ENCODE assay signal across 8 cellular contexts in genomic region chr6:97282238-97282725, GRCh38. TPM values are rescaled to one million over a fixed set of nuclear protein-coding genes. Genes with fewer than 3 reads are reported as not detected.
A peak's percentile ranks its signal among the peaks of the same experiment; 100 is the strongest.
DNase-seq lines count a peak whose midpoint lies in the region; ATAC-seq and TF ChIP-seq lines count a peak whose summit lies in the region.

No MANE protein-coding gene starts in this region.

- H3K27me3 ChIP-seq in BE2C (no peaks in the 10 kb centered on the region), iPS-20b (ENCODE audit: insufficient read depth, low read length) (no peaks in the 10 kb centered on the region)

- H3K36me3 Mint-ChIP-seq in activated T-helper 2 cell treated with anti-CD3 and anti-CD28 coated beads, Interferon-gamma antibody, Interleukin-2, Interleukin-4, amounts not matched to agents 10 μg/mL and 5 μg/mL and 100 μg/mL, durations not matched to agents 14 hours and 24 hours and 36 hours (ENCODE audit: low read depth): peaks cover 34% of the 10 kb centered on the region
- peaks cover 15% of the 10 kb centered on the region for H3K36me3 Mint-ChIP-seq in stimulated activated memory B cell treated with anti-CD40 and anti-IgM and Interleukin-4, amounts not matched to agents 10 μg/mL and 1 μg/mL and 100 μg/mL, for 72 hours

- H3K27me3 Mint-ChIP-seq in activated T-helper 2 cell treated with anti-CD3 and anti-CD28 coated beads, Interferon-gamma antibody, Interleukin-2, Interleukin-4, amounts not matched to agents 10 μg/mL and 5 μg/mL and 100 μg/mL, durations not matched to agents 14 hours and 24 hours and 36 hours (ENCODE audit: low read depth): peaks cover 11% of the 10 kb centered on the region
- H3K27me3 Mint-ChIP-seq in stimulated activated memory B cell treated with anti-CD40 and anti-IgM and Interleukin-4, amounts not matched to agents 10 μg/mL and 1 μg/mL and 100 μg/mL, for 72 hours: no peaks in the 10 kb centered on the region

- no peaks in the 10 kb centered on the region for H3K9me3 Mint-ChIP-seq in activated T-helper 2 cell treated with anti-CD3 and anti-CD28 coated beads, Interferon-gamma antibody, Interleukin-2, Interleukin-4, amounts not matched to agents 10 μg/mL and 5 μg/mL and 100 μg/mL, durations not matched to agents 14 hours and 24 hours and 36 hours
- H3K9me3 Mint-ChIP-seq in stimulated activated memory B cell treated with anti-CD40 and anti-IgM and Interleukin-4, amounts not matched to agents 10 μg/mL and 1 μg/mL and 100 μg/mL, for 72 hours: no peaks in the 10 kb centered on the region

- TF ChIP-seq CTCF in BE2C (IDR thresholded peaks at IDR 0.05; ENCODE audit: low read depth, low read length): no peak

- H3K27ac Mint-ChIP-seq in activated T-helper 2 cell treated with anti-CD3 and anti-CD28 coated beads, Interferon-gamma antibody, Interleukin-2, Interleukin-4, amounts not matched to agents 10 μg/mL and 5 μg/mL and 100 μg/mL, durations not matched to agents 14 hours and 24 hours and 36 hours: peak overlapping the region; percentile 81
- peak overlapping the region; percentile 93 for H3K27ac Mint-ChIP-seq in stimulated activated memory B cell treated with anti-CD40 and anti-IgM and Interleukin-4, amounts not matched to agents 10 μg/mL and 1 μg/mL and 100 μg/mL, for 72 hours

- H3K9me3 ChIP-seq in BE2C: no peaks in the 10 kb centered on the region
- no peaks in the 10 kb centered on the region for H3K9me3 ChIP-seq in iPS-20b (ENCODE audit: insufficient read depth, low read depth, low read length)

- H3K4me1 Mint-ChIP-seq in activated T-helper 2 cell treated with anti-CD3 and anti-CD28 coated beads, Interferon-gamma antibody, Interleukin-2, Interleukin-4, amounts not matched to agents 10 μg/mL and 5 μg/mL and 100 μg/mL, durations not matched to agents 14 hours and 24 hours and 36 hours (ENCODE audit: low read depth): peaks cover 29% of the 10 kb centered on the region
- peaks cover 29% of the 10 kb centered on the region for H3K4me1 Mint-ChIP-seq in stimulated activated memory B cell treated with anti-CD40 and anti-IgM and Interleukin-4, amounts not matched to agents 10 μg/mL and 1 μg/mL and 100 μg/mL, for 72 hours

- peak overlapping the region; percentile 95 for H3K9ac ChIP-seq in iPS-20b (ENCODE audit: low read depth, low read length)

- peak overlapping the region; percentile 89 for H3K4me3 Mint-ChIP-seq in activated T-helper 2 cell treated with anti-CD3 and anti-CD28 coated beads, Interferon-gamma antibody, Interleukin-2, Interleukin-4, amounts not matched to agents 10 μg/mL and 5 μg/mL and 100 μg/mL, durations not matched to agents 14 hours and 24 hours and 36 hours (ENCODE audit: low read depth)
- H3K4me3 Mint-ChIP-seq in stimulated activated memory B cell treated with anti-CD40 and anti-IgM and Interleukin-4, amounts not matched to agents 10 μg/mL and 1 μg/mL and 100 μg/mL, for 72 hours: peak overlapping the region; percentile 97

- H3K4me1 ChIP-seq in BE2C (no peaks in the 10 kb centered on the region), iPS-20b (ENCODE audit: insufficient read depth, low read length) (peaks cover 9% of the 10 kb centered on the region; the same call in 1 of the 2 replicates)

- DNase-seq in BE2C: no peak
- peak; percentile 4 for DNase-seq in HPDE6-E6E7 (ENCODE audit: extremely low spot score)
- no peak for DNase-seq in activated T-helper 2 cell treated with anti-CD3 and anti-CD28 coated beads, Interferon-gamma antibody, Interleukin-2, Interleukin-4, amounts not matched to agents 10 μg/mL and 5 μg/mL and 100 μg/mL, durations not matched to agents 14 hours and 24 hours and 36 hours (ENCODE audit: low spot score)
- DNase-seq in stimulated activated CD4-positive, alpha-beta T cell treated with anti-CD3 and anti-CD28 coated beads, Interleukin-2, amount 100 ng/mL, for 48 hours: no peak
- no peak for DNase-seq in activated effector memory CD4-positive, alpha-beta T cell treated with anti-CD3 and anti-CD28 coated beads, Interleukin-2, amount 50 U/mL, for 16 hours

- peak overlapping the region; percentile 79 for H3K27ac ChIP-seq in iPS-20b (ENCODE audit: low read length)

- intact Hi-C loops in activated T-helper 2 cell treated with anti-CD3 and anti-CD28 coated beads, Interferon-gamma antibody, Interleukin-2, Interleukin-4, amounts not matched to agents 10 μg/mL and 5 μg/mL and 100 μg/mL, durations not matched to agents 14 hours and 24 hours and 36 hours (cut with micrococcal nuclease): loop anchor here (2.0 to 10.0 kb wide), 5 partner anchors 95 to 1707 kb away; partner anchors contain the start of genes MANEA and NDUFAF4

- H3K36me3 ChIP-seq in BE2C (peaks cover 18% of the 10 kb centered on the region), iPS-20b (ENCODE audit: insufficient read depth, low read depth, low read length) (peaks cover 44% of the 10 kb centered on the region)

- peak; percentile 2 for ATAC-seq in GM18909 (IDR thresholded peaks at IDR 0.05; ENCODE audit: poor library complexity, unreplicated experiment)
- ATAC-seq in stimulated activated memory B cell treated with anti-CD40 and anti-IgM and Interleukin-4, amounts not matched to agents 10 μg/mL and 1 μg/mL and 100 μg/mL, for 72 hours: no peak

- H3K4me3 ChIP-seq in BE2C (ENCODE audit: low read depth, low read length): peak overlapping the region; percentile 95
- peak overlapping the region; percentile 97 for H3K4me3 ChIP-seq in iPS-20b (ENCODE audit: low read length)

RNA-seq across cellular contexts. Expression of gene MMS22L, which starts 0.7 kb away (rescaled TPM):
- polyA plus RNA-seq in BE2C (2012; ENCODE audit: insufficient read depth, insufficient read length, low read depth): 3.2 TPM
- 50.5 and 56.4 TPM in 2 replicates for total RNA-seq in activated T-helper 2 cell treated with anti-CD3 and anti-CD28 coated beads, Interferon-gamma antibody, Interleukin-2, Interleukin-4, amounts not matched to agents 10 μg/mL and 5 μg/mL and 100 μg/mL, durations not matched to agents 14 hours and 24 hours and 36 hours
